7 cellular contexts compared by ENCODE assay signal in the genomic region with DNA sequence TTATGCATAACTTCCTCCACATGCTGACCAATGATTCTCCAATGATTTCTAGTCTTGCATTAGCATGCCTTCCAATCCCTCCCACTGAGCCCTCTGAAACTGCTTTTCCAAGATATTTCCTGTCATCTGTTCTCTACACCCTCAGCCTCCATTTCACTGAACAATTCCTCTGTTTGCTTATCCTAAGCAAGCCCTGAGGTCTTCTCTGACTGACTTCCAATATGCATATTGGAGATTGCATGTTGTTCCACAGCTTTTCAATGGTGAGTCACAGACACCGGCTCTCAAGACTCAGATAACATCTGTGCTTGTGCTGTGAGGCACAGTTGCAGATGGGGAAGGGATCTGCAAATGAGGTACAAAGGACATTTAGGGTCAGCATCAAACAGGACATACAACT.
DNase-seq lines count a peak whose midpoint lies in the region; ATAC-seq and TF ChIP-seq lines count a peak whose summit lies in the region.

No MANE protein-coding gene starts in this region.

- no peaks in the 10 kb centered on the region for H3K27me3 Mint-ChIP-seq in osteocyte (ENCODE audit: unreplicated experiment)
- no peaks in the 10 kb centered on the region for H3K27me3 Mint-ChIP-seq in activated T-helper 17 cell treated with anti-CD3 and anti-CD28 coated beads, Interleukin-2, amount 50 U/mL, for 72 hours

- no peak overlapping the region for H3K4me3 Mint-ChIP-seq in osteocyte (ENCODE audit: unreplicated experiment)
- no peak overlapping the region for H3K4me3 Mint-ChIP-seq in activated T-helper 17 cell treated with anti-CD3 and anti-CD28 coated beads, Interleukin-2, amount 50 U/mL, for 72 hours

- TF ChIP-seq CTCF in osteocyte (IDR thresholded peaks at IDR 0.05), result no peak

- H3K9me3 Mint-ChIP-seq in osteocyte (ENCODE audit: unreplicated experiment), result no peaks in the 10 kb centered on the region
- no peaks in the 10 kb centered on the region for H3K9me3 Mint-ChIP-seq in activated T-helper 17 cell treated with anti-CD3 and anti-CD28 coated beads, Interleukin-2, amount 50 U/mL, for 72 hours

- H3K4me1 Mint-ChIP-seq in osteocyte (ENCODE audit: unreplicated experiment), result peaks cover 27% of the 10 kb centered on the region
- no peaks in the 10 kb centered on the region for H3K4me1 Mint-ChIP-seq in activated T-helper 17 cell treated with anti-CD3 and anti-CD28 coated beads, Interleukin-2, amount 50 U/mL, for 72 hours

- ATAC-seq in activated T-helper 17 cell treated with anti-CD3 and anti-CD28 coated beads, Interleukin-2, amount 50 U/mL, for 72 hours (replicated peaks), result no peak

- peak overlapping the region; percentile 68 for H3K27ac Mint-ChIP-seq in osteocyte (ENCODE audit: unreplicated experiment)
- H3K27ac Mint-ChIP-seq in activated T-helper 17 cell treated with anti-CD3 and anti-CD28 coated beads, Interleukin-2, amount 50 U/mL, for 72 hours, result no peak overlapping the region

- DNase-seq in GM04504 (ENCODE audit: low read depth), result peak; percentile 92
- peak; percentile 49 to 85 for DNase-seq in NCI-H524 (lab: John Stamatoyannopoulos, UW)
- DNase-seq in epidermal melanocyte (ENCODE audit: insufficient read length, low spot score), result peak; percentile 74
- no peak for DNase-seq in osteocyte (ENCODE audit: extremely low spot score, unreplicated experiment)
- no peak for DNase-seq in activated effector memory CD4-positive, alpha-beta T cell treated with anti-CD3 and anti-CD28 coated beads, Interleukin-2, amount 50 U/mL, for 16 hours
- no peak for DNase-seq in NCI-H1105 (lab: John Stamatoyannopoulos, UW)

- peaks cover 1% of the 10 kb centered on the region for H3K36me3 Mint-ChIP-seq in osteocyte (ENCODE audit: unreplicated experiment)
- peaks cover 18% of the 10 kb centered on the region for H3K36me3 Mint-ChIP-seq in activated T-helper 17 cell treated with anti-CD3 and anti-CD28 coated beads, Interleukin-2, amount 50 U/mL, for 72 hours (ENCODE audit: low read depth)

Comparison
In these comparisons a context has a peak if more than half of its experiments do, and no peak if none do; other contexts are left out.
1. DNase-seq: peak in GM04504 (single experiment), NCI-H524 (2 of 2) and epidermal melanocyte (single experiment); none in osteocyte (single experiment), activated effector memory CD4-positive, alpha-beta T cell treated with anti-CD3 and anti-CD28 coated beads, Interleukin-2, amount 50 U/mL, for 16 hours (single experiment) and NCI-H1105 (single experiment).